1 cellular context compared by ENCODE assay signal in genomic region chr6:133985970-133986369, GRCh38.
TF ChIP-seq lines count a peak whose summit lies in the region.

No MANE protein-coding gene starts in this region.

TF ChIP-seq in K562, 482 proteins besides CTCF, POLR2A, EP300 and RAD21:
- TF ChIP-seq POLR2AphosphoS2 (IDR thresholded peaks at IDR 0.05; ENCODE audit: low read length), result 0 out of 2 replicates have a peak, but pooled peaks have one; percentile 14
- no peak for TF ChIP-seq MCM2 (IDR thresholded peaks at IDR 0.05; ENCODE audit: low read depth)
- no peak for TF ChIP-seq ETV6 (IDR thresholded peaks at IDR 0.05; ENCODE audit: borderline replicate concordance in 1 of 2, low read depth in 2 of 2, low read length in 1 of 2)
- TF ChIP-seq ETV6 (CRISPR knock-in tag; IDR thresholded peaks at IDR 0.05; ENCODE audit: borderline replicate concordance), result no peak
